ENCODE assay signal across 23 cellular contexts in the genomic region with DNA sequence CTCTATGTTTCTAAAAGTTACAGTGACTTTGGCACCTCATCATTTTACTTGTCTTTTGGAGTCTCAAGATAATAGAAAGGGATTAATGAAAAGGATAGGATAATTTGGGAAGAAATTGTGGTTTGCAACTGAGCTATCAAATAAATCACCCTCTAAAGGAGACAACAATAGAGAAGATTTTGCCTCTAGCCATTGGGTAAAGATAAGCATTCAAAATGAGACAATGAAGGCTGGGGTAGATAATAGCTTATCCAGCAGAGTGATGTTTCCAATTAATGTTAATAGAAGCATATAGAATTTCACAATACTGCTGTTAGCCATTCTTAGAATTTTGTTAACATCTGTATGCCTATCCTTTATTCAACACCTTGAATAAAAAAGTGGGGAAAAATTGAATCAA.
"Had no signal": no experiment of that assay in that cellular context is flagged by ENCODE, and none has a peak within 500 bp of the region (broad histone marks: within the 10 kb centered on the region; RNA-seq: fewer than 3 reads in every experiment).

No MANE protein-coding gene starts in this region.

- H3K27me3 ChIP-seq: ovary, stomach, testis, thyroid gland, transverse colon, upper lobe of left lung, vagina had no signal

- DNase-seq: islet precursor cell; left ventricle myocardium inferior; midbrain; mucosa of descending colon; naive thymus-derived CD4-positive, alpha-beta T cell; ovary; retina; right cardiac atrium; stimulated activated CD4-positive, alpha-beta T cell treated with anti-CD3 and anti-CD28 coated beads, Interleukin-12 subunit alpha, Interleukin-12 subunit beta, amount 100 ng/mL, for 4 hours; stimulated activated CD4-positive, alpha-beta T cell treated with anti-CD3 and anti-CD28 coated beads, Interleukin-15, amount 100 ng/mL, for 24 hours; stimulated activated CD4-positive, alpha-beta T cell treated with anti-CD3 and anti-CD28 coated beads, Interleukin-2, amount 100 ng/mL, for 24 hours; stimulated activated CD4-positive, alpha-beta T cell treated with anti-CD3 and anti-CD28 coated beads, Interleukin-4, amount 100 ng/mL, for 1 hour; stimulated activated naive B cell treated with anti-CD40 and anti-IgM and Interleukin-4, amounts not matched to agents 10 μg/mL and 1 μg/mL and 100 μg/mL, for 72 hours; stimulated activated naive CD8-positive, alpha-beta T cell treated with anti-CD3 and anti-CD28 coated beads, Interleukin-15, Interleukin-2, amounts not matched to agents 100 U/mL and 50 U/mL, for 24 hours; stomach; testis; thyroid gland; transverse colon; upper lobe of left lung had no signal

- H3K4me3 ChIP-seq: left ventricle myocardium inferior, lung, mucosa of descending colon, ovary, prostate gland, skin epidermis, stomach, testis, thyroid gland, transverse colon, upper lobe of left lung, vagina had no signal

- H3K27ac ChIP-seq: left ventricle myocardium inferior, ovary, prostate gland, skin epidermis, stomach, testis, thyroid gland, transverse colon, upper lobe of left lung, vagina had no signal

- H3K36me3 ChIP-seq: left ventricle myocardium inferior, ovary, prostate gland, stomach, thyroid gland, transverse colon, upper lobe of left lung, vagina had no signal

- H3K4me1 ChIP-seq: left ventricle myocardium inferior, prostate gland, stomach, testis, thyroid gland, transverse colon, upper lobe of left lung, vagina had no signal
